8 cellular contexts compared by ENCODE assay signal in genomic region chr1:39690943-39691382, GRCh38. TPM values are rescaled to one million over a fixed set of nuclear protein-coding genes. Genes with fewer than 3 reads are reported as not detected.
A peak's percentile ranks its signal among the peaks of the same experiment; 100 is the strongest.
DNase-seq lines count a peak whose midpoint lies in the region; ATAC-seq and TF ChIP-seq lines count a peak whose summit lies in the region.

No MANE protein-coding gene starts in this region.

- intact Hi-C loops in ovary (cut with DNase I), result no loop called here
- intact Hi-C loops in posterior vena cava (cut with DNase I), result no loop called here

- H3K27me3 ChIP-seq in GM06990 (replicated peaks; ENCODE audit: control insufficient read depth, insufficient read depth, low read length) (no peaks in the 10 kb centered on the region; the same call in 1 of the 2 replicates), ovary (no peaks in the 10 kb centered on the region)

- WGBS in ovary, 3 donors, result 16 to 20% (median 19%) methylated on average over 26 of the region's 26 CpGs

- no peak for TF ChIP-seq EP300 in ovary (IDR thresholded peaks at IDR 0.05)

- H3K36me3 ChIP-seq in GM06990 (ENCODE audit: control insufficient read depth, insufficient read depth, low read length), result no peaks in the 10 kb centered on the region
- H3K36me3 ChIP-seq in ovary, result no peaks in the 10 kb centered on the region

- no peak for ATAC-seq in HG02870 (IDR thresholded peaks at IDR 0.05; ENCODE audit: unreplicated experiment)

- TF ChIP-seq CTCF in GM06990 (IDR thresholded peaks at IDR 0.05; ENCODE audit: insufficient read depth, low read length, poor library complexity, severe bottlenecking) (no peak), coronary artery (IDR thresholded peaks at IDR 0.05) (no peak), ovary (IDR thresholded peaks at IDR 0.05) (no peak)

- no peak overlapping the region for H3K27ac ChIP-seq in coronary artery
- H3K27ac ChIP-seq in ovary, result no peak overlapping the region

- H3K4me1 ChIP-seq in ovary (ENCODE audit: insufficient read depth), result peaks cover 6% of the 10 kb centered on the region

- no peak for DNase-seq in GM06990 (ENCODE audit: extremely low read depth, insufficient read length)
- DNase-seq in Jurkat, Clone E6-1 (ENCODE audit: low read depth, low spot score), result no peak
- DNase-seq in coronary artery (ENCODE audit: low spot score), result no peak
- peak in 1 of 5 donors; percentile 31 for DNase-seq in ovary
- DNase-seq in NCI-H82 treated with DMSO at 0.1 percent for 48 hours (lab: John Stamatoyannopoulos, UW; ENCODE audit: unreplicated experiment), result no peak
- DNase-seq in stimulated activated CD4-positive, alpha-beta T cell treated with anti-CD3 and anti-CD28 coated beads, Interleukin-15, amount 100 ng/mL, for 24 hours, result no peak
- DNase-seq in posterior vena cava (ENCODE audit: low spot score), result no peak

- H3K4me3 ChIP-seq in GM06990 (replicated peaks; ENCODE audit: low read depth, low read length) (peak overlapping the region; percentile 55), coronary artery (peak overlapping the region; percentile 67), ovary (peak overlapping the region; percentile 36)
- peak overlapping the region; percentile 38 for H3K4me3 ChIP-seq in Jurkat, Clone E6-1 (ENCODE audit: low read length)

- no peaks in the 10 kb centered on the region for H3K9me3 ChIP-seq in ovary

- TF ChIP-seq POLR2A in ovary (IDR thresholded peaks at IDR 0.05), result peak; percentile 72

RNA-seq across cellular contexts. Expression of gene HPCAL4, which starts 0.3 kb away (rescaled TPM):
- polyA plus RNA-seq in Jurkat, Clone E6-1 (2012; ENCODE audit: insufficient read depth, insufficient read length), result 0.77 TPM
- total RNA-seq in ovary (1 to 10 TPM in 6 of 7 donors, under 1 TPM in 1; 0.88 to 7.7 (median 3.1) TPM), posterior vena cava (under 1 TPM in 1 of 2 donors, not detected in 1; 0.09 TPM)
- polyA plus RNA-seq in ovary, result 10 to 100 TPM in 1 of 2 donors, 1 to 10 TPM in 1; 1.3 to 11.1 TPM

RNA-seq across cellular contexts. Expression of gene NT5C1A, which starts 19.1 kb away (rescaled TPM):
- polyA plus RNA-seq in Jurkat, Clone E6-1 (2012; ENCODE audit: insufficient read depth, insufficient read length), result not detected
- 1 to 10 TPM in 4 of 7 donors, under 1 TPM in 1, not detected in 2; 0.34 to 2.4 (median 1.7) TPM for total RNA-seq in ovary
- polyA plus RNA-seq in ovary, result under 1 TPM; 0.15 to 0.97 TPM
- 1 to 10 TPM in 1 of 2 donors, under 1 TPM in 1; 0.71 to 1.1 TPM for total RNA-seq in posterior vena cava

RNA-seq across cellular contexts. Expression of gene PPIE, which starts 47.7 kb away (rescaled TPM):
- polyA plus RNA-seq in Jurkat, Clone E6-1 (2012; ENCODE audit: insufficient read depth, insufficient read length), result 73.2 TPM
- total RNA-seq in ovary (10 to 100 TPM; 30.9 to 66.2 (median 46.7) TPM), posterior vena cava (10 to 100 TPM; 29.0 to 45.9 TPM)
- polyA plus RNA-seq in ovary, result 100 to 1,000 TPM in 1 of 2 donors, 10 to 100 TPM in 1; 53.3 to 103 TPM

RNA-seq across cellular contexts. Expression of gene HEYL, which starts 51.5 kb away (rescaled TPM):
- 6.8 TPM for polyA plus RNA-seq in Jurkat, Clone E6-1 (2012; ENCODE audit: insufficient read depth, insufficient read length)
- total RNA-seq in ovary (10 to 100 TPM in 5 of 7 donors, 1 to 10 TPM in 2; 1.8 to 27.2 (median 11.3) TPM), posterior vena cava (10 to 100 TPM; 25.2 to 47.1 TPM)
- polyA plus RNA-seq in ovary, result 10 to 100 TPM in 1 of 2 donors, 1 to 10 TPM in 1; 9.0 to 20.1 TPM
